In genomic region chr6:124961468-124961783, GRCh38 we compare ENCODE assay signal across 8 cellular contexts. TPM values are rescaled to one million over a fixed set of nuclear protein-coding genes. Genes with fewer than 3 reads are reported as not detected.
DNase-seq lines count a peak whose midpoint lies in the region; ATAC-seq lines count a peak whose summit lies in the region.

No MANE protein-coding gene starts in this region.

- DNase-seq in stimulated activated naive CD8-positive, alpha-beta T cell treated with anti-CD3 and anti-CD28 coated beads, Interleukin-15, Interleukin-2, amounts not matched to agents 100 U/mL and 50 U/mL, for 24 hours: no peak
- no peak for DNase-seq in effector memory CD8-positive, alpha-beta T cell
- DNase-seq in naive thymus-derived CD8-positive, alpha-beta T cell: no peak
- DNase-seq in occipital lobe (lab: John Stamatoyannopoulos, UW): no peak
- no peak for DNase-seq in activated effector memory CD4-positive, alpha-beta T cell treated with Interleukin-2 at 50 U/mL for 16 hours

- H3K36me3 Mint-ChIP-seq in stimulated activated naive CD8-positive, alpha-beta T cell treated with anti-CD3 and anti-CD28 coated beads, Interleukin-15, Interleukin-2, amounts not matched to agents 100 ng/mL and 50 ng/mL, for 24 hours (ENCODE audit: low read depth): no peaks in the 10 kb centered on the region
- H3K36me3 Mint-ChIP-seq in effector memory CD8-positive, alpha-beta T cell (ENCODE audit: insufficient read depth): no peaks in the 10 kb centered on the region
- H3K36me3 Mint-ChIP-seq in naive thymus-derived CD8-positive, alpha-beta T cell: no peaks in the 10 kb centered on the region

- peaks cover 13% of the 10 kb centered on the region for H3K4me1 Mint-ChIP-seq in stimulated activated naive CD8-positive, alpha-beta T cell treated with anti-CD3 and anti-CD28 coated beads, Interleukin-15, Interleukin-2, amounts not matched to agents 100 ng/mL and 50 ng/mL, for 24 hours (ENCODE audit: low read depth)
- peaks cover 0 to 10% of the 10 kb centered on the region in 2 donors for H3K4me1 Mint-ChIP-seq in effector memory CD8-positive, alpha-beta T cell (ENCODE audit: low read depth in 2 of 2)
- H3K4me1 Mint-ChIP-seq in naive thymus-derived CD8-positive, alpha-beta T cell: peaks cover 7 to 17% (median 14%) of the 10 kb centered on the region in 4 donors

- peaks cover 50% of the 10 kb centered on the region for H3K27me3 Mint-ChIP-seq in stimulated activated naive CD8-positive, alpha-beta T cell treated with anti-CD3 and anti-CD28 coated beads, Interleukin-15, Interleukin-2, amounts not matched to agents 100 ng/mL and 50 ng/mL, for 24 hours
- peaks cover 20 to 50% of the 10 kb centered on the region in 2 donors for H3K27me3 Mint-ChIP-seq in effector memory CD8-positive, alpha-beta T cell
- peaks cover 35 to 81% (median 50%) of the 10 kb centered on the region in 5 donors for H3K27me3 Mint-ChIP-seq in naive thymus-derived CD8-positive, alpha-beta T cell

- H3K9me3 Mint-ChIP-seq in stimulated activated naive CD8-positive, alpha-beta T cell treated with anti-CD3 and anti-CD28 coated beads, Interleukin-15, Interleukin-2, amounts not matched to agents 100 ng/mL and 50 ng/mL, for 24 hours: no peaks in the 10 kb centered on the region
- H3K9me3 Mint-ChIP-seq in effector memory CD8-positive, alpha-beta T cell: peaks cover 2 to 12% of the 10 kb centered on the region in 2 donors
- peaks cover 0 to 12% (median 0%) of the 10 kb centered on the region in 9 donors for H3K9me3 Mint-ChIP-seq in naive thymus-derived CD8-positive, alpha-beta T cell

- ATAC-seq in stimulated activated naive CD8-positive, alpha-beta T cell treated with anti-CD3 and anti-CD28 coated beads, Interleukin-15, Interleukin-2, amounts not matched to agents 100 U/mL and 50 U/mL, for 24 hours: no peak
- ATAC-seq in effector memory CD8-positive, alpha-beta T cell (replicated peaks): no peak
- ATAC-seq in naive thymus-derived CD8-positive, alpha-beta T cell: no peak
- no peak for ATAC-seq in GM18909 (IDR thresholded peaks at IDR 0.05; ENCODE audit: poor library complexity, unreplicated experiment)
- ATAC-seq in HG03196 (IDR thresholded peaks at IDR 0.05; ENCODE audit: unreplicated experiment): no peak

- H3K27ac Mint-ChIP-seq in stimulated activated naive CD8-positive, alpha-beta T cell treated with anti-CD3 and anti-CD28 coated beads, Interleukin-15, Interleukin-2, amounts not matched to agents 100 ng/mL and 50 ng/mL, for 24 hours: no peak overlapping the region
- H3K27ac Mint-ChIP-seq in effector memory CD8-positive, alpha-beta T cell: no peak overlapping the region
- H3K27ac Mint-ChIP-seq in naive thymus-derived CD8-positive, alpha-beta T cell: no peak overlapping the region

- POLR2A ChIA-PET in naive thymus-derived CD8-positive, alpha-beta T cell (lab: Charles Lee): interaction anchor here (0.6 kb wide), 1 partner anchor 47 kb away, joined by 3 read pairs; no protein-coding TSS in a partner anchor

- H3K4me3 Mint-ChIP-seq in stimulated activated naive CD8-positive, alpha-beta T cell treated with anti-CD3 and anti-CD28 coated beads, Interleukin-15, Interleukin-2, amounts not matched to agents 100 ng/mL and 50 ng/mL, for 24 hours: peak overlapping the region; percentile 65
- peak overlapping the region; percentile 46 to 59 for H3K4me3 Mint-ChIP-seq in effector memory CD8-positive, alpha-beta T cell
- H3K4me3 Mint-ChIP-seq in naive thymus-derived CD8-positive, alpha-beta T cell: peak overlapping the region; percentile 50 to 77 (median 74)

RNA-seq across cellular contexts. Expression of gene RNF217, which starts 0.8 kb away (rescaled TPM):
- not detected for total RNA-seq in naive thymus-derived CD8-positive, alpha-beta T cell
- under 1 TPM in 1 of 3 donors, not detected in 2; 0.05 TPM for polyA plus RNA-seq in naive thymus-derived CD8-positive, alpha-beta T cell
- 17.8 TPM for total RNA-seq in occipital lobe

Comparison
In these comparisons a context has a peak if more than half of its experiments do, and no peak if none do; other contexts are left out.
1. RNA of gene RNF217, which starts 0.8 kb away (total RNA-seq): 17.8 TPM in occipital lobe (single experiment); not detected in naive thymus-derived CD8-positive, alpha-beta T cell; every median in the first group is over 10 times any median in the second.
2. Peak in every context shown above with its lines, with median percentiles within 50 percentile points of each other: H3K4me3 Mint-ChIP-seq.